ENCODE assay signal across 7 cellular contexts in the genomic region with DNA sequence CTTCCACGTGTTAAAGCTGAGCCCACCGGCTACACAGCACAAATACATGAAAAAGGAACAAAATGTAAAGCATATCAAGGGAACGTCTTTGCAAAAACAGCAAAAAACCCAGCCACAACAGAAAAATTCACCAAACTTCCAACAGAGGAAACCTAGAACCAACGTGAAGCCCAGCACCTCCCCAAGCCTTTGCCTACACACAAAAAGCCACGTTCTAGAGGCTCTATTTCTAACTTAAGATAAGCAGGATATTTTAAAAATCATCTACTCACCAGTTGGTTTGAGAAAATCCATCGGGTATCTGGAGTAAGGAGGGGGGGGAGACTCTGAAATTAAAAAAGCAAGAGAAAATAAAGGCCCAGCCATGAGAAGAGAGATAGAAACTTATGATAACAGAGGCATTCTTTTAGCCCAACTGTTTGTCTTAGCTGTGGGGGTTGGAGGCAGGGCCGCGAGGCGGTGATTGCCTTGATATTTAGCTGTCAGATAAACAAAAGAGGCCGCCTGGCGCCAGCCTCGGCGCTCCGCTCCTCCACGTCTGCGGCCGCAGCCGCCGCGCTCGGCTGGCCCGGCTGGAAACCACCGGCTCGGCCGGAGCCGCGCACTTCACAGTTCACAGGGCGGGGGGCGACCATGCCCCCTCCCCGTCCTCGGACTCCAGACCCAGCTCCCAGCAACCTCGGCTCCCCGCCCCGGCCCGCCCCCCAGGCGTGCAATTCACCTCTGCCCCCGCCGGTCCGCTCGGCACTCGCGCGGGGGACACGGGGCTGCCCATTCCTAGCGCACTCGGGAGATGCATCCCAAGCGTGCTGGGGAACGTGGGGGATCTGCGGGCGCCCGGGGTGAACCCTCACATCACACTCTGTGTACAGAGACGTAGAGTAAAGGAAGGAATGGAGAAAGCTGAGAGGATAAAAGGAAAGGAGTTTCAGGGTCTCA. TPM values are rescaled to one million over a fixed set of nuclear protein-coding genes. Genes with fewer than 3 reads are reported as not detected.
DNase-seq lines count a peak whose midpoint lies in the region; ATAC-seq, FAIRE-seq and TF ChIP-seq lines count a peak whose summit lies in the region.

No MANE protein-coding gene starts in this region.

- peaks cover 96% of the 10 kb centered on the region for H3K36me3 Mint-ChIP-seq in effector memory CD8-positive, alpha-beta T cell (ENCODE audit: insufficient read depth)

- H3K4me1 ChIP-seq in mesendoderm (ENCODE audit: control insufficient read depth, low read depth, low read length) (peaks cover 31% of the 10 kb centered on the region), thyroid gland (peaks cover 41 to 53% of the 10 kb centered on the region in 2 donors)

- H3K9me3 Mint-ChIP-seq in effector memory CD8-positive, alpha-beta T cell = no peaks in the 10 kb centered on the region

- H4K5ac ChIP-seq in mesendoderm (ENCODE audit: low read length) = no peak overlapping the region

- H3K27ac ChIP-seq in mesendoderm (ENCODE audit: low read depth, low read length) (peak overlapping the region; percentile 100), thyroid gland (peak overlapping the region; percentile 93 to 98 (median 95))

- peak overlapping the region; percentile 72 for H3K4ac ChIP-seq in mesendoderm (ENCODE audit: low read depth, low read length)

- peak overlapping the region; percentile 99 for H3K9ac ChIP-seq in mesendoderm (ENCODE audit: low read length)

- no peaks in the 10 kb centered on the region for H3K79me1 ChIP-seq in mesendoderm (ENCODE audit: low read length)

- TF ChIP-seq POLR2A in GM12892 (IDR thresholded peaks at IDR 0.05; ENCODE audit: low read depth, low read length) = no peak
- peak in 1 of 2 donors; percentile 75 for TF ChIP-seq POLR2A in thyroid gland (IDR thresholded peaks at IDR 0.05)

- peak; percentile 9 for FAIRE-seq in GM12892 (lab: Jason Lieb, UNC)

- DNase-seq in GM12892 (ENCODE audit: insufficient read length) (no peak), NCI-H1048 (lab: John Stamatoyannopoulos, UW) (peak; percentile 45), mesendoderm (peak; percentile 95), thyroid gland (peak; percentile 90 to 91)
- DNase-seq in activated CD4-positive, alpha-beta T cell treated with anti-CD3 and anti-CD28 coated beads for 4 hours = peak; percentile 42 to 44
- peak; percentile 48 to 60 (median 57) for DNase-seq in effector memory CD8-positive, alpha-beta T cell

- peaks cover 49 to 51% of the 10 kb centered on the region in 2 donors for H3K4me1 Mint-ChIP-seq in effector memory CD8-positive, alpha-beta T cell (ENCODE audit: low read depth in 2 of 2)

- H3K36me3 ChIP-seq in mesendoderm (ENCODE audit: control insufficient read depth, insufficient read depth, low read length) (peaks cover 17% of the 10 kb centered on the region), thyroid gland (no peaks in the 10 kb centered on the region)

- peak overlapping the region; percentile 99 for H3K56ac ChIP-seq in mesendoderm (ENCODE audit: low read length)

- peak overlapping the region; percentile 22 for H2AK5ac ChIP-seq in mesendoderm (ENCODE audit: low read length)

- H3K27me3 Mint-ChIP-seq in effector memory CD8-positive, alpha-beta T cell = no peaks in the 10 kb centered on the region

- H3K18ac ChIP-seq in mesendoderm (ENCODE audit: low read length) = peak overlapping the region; percentile 100

- peak overlapping the region; percentile 50 for H2BK120ac ChIP-seq in mesendoderm (ENCODE audit: low read depth, low read length)

- H2BK15ac ChIP-seq in mesendoderm (replicated peaks; ENCODE audit: low read depth) = no peak overlapping the region

- ATAC-seq in effector memory CD8-positive, alpha-beta T cell (replicated peaks) = peak; percentile 6
- no peak for ATAC-seq in GM19397 (IDR thresholded peaks at IDR 0.05; ENCODE audit: unreplicated experiment)

- no peaks in the 10 kb centered on the region for H3K9me3 ChIP-seq in thyroid gland

- peak overlapping the region; percentile 95 for H3K4me2 ChIP-seq in mesendoderm (ENCODE audit: low read length)

- peak overlapping the region; percentile 99 to 100 for H3K27ac Mint-ChIP-seq in effector memory CD8-positive, alpha-beta T cell

- WGBS in mesendoderm (ENCODE audit: extremely low coverage, insufficient coverage, low lambda C conversion rate) = no CpG with 5 or more reads among the region's 52 CpGs
- WGBS in thyroid gland, 2 donors = 2 to 8% methylated on average over 21 to 26 of the region's 52 CpGs

- TF ChIP-seq CTCF in thyroid gland (IDR thresholded peaks at IDR 0.05) = peak in 1 of 6 experiments; percentile 12

- peak overlapping the region; percentile 89 for H2BK5ac ChIP-seq in mesendoderm (ENCODE audit: low read length)

- H3K4me3 Mint-ChIP-seq in effector memory CD8-positive, alpha-beta T cell = peak overlapping the region; percentile 94 to 98

- intact Hi-C loops in thyroid gland (cut with DNase I) = loop anchor here (5.0 kb wide), 1 partner anchor 171 kb away; no protein-coding TSS in a partner anchor

- H3K27me3 ChIP-seq in mesendoderm (ENCODE audit: insufficient read depth, low read length, poor library complexity) (no peaks in the 10 kb centered on the region), thyroid gland (no peaks in the 10 kb centered on the region)

- H3K23ac ChIP-seq in mesendoderm (ENCODE audit: low read length) = peak overlapping the region; percentile 93

- peaks cover 84% of the 10 kb centered on the region for H3K79me2 ChIP-seq in mesendoderm (ENCODE audit: control insufficient read depth, insufficient read depth, low read length)

- H3K4me3 ChIP-seq in mesendoderm (ENCODE audit: low read length) = peak overlapping the region; percentile 99
- H3K4me3 ChIP-seq in thyroid gland (replicated peaks in 1 of 3) = peak overlapping the region; percentile 73 to 94 (median 91)

- peak overlapping the region; percentile 77 for H4K8ac ChIP-seq in mesendoderm (ENCODE audit: low read depth, low read length)

RNA-seq across cellular contexts. Expression of a gene that starts 2.4 kb away (rescaled TPM):
- polyA plus RNA-seq in GM12892 (2012; ENCODE audit: missing spikeins) = 13.8 TPM
- 25.8 TPM for polyA plus RNA-seq in mesendoderm (2013, experiment 1 of 2)
- 23.8 TPM for polyA plus RNA-seq in mesendoderm (2013, experiment 2 of 2)
- 10 to 100 TPM; 40.1 to 69.3 (median 59.2) TPM for total RNA-seq in thyroid gland
